ENCODE assay signal across 14 cellular contexts in genomic region chr3:29313981-29314726, GRCh38.
"Had no signal": no experiment of that assay in that cellular context is flagged by ENCODE, and none has a peak within 500 bp of the region (broad histone marks: within the 10 kb centered on the region; RNA-seq: fewer than 3 reads in every experiment).

No MANE protein-coding gene starts in this region.

- H3K9me3 Mint-ChIP-seq: activated CD4-positive, alpha-beta T cell treated with anti-CD3 and anti-CD28 coated beads, Interleukin-2, amount 10 ng/mL, durations not matched to agents 7 days and 5 days; activated naive CD4-positive, alpha-beta T cell treated with anti-CD3 and anti-CD28 coated beads for 36 hours; endodermal cell; neural crest cell; stimulated activated naive B cell treated with anti-CD40 and anti-IgM and Interleukin-4, amounts not matched to agents 10 μg/mL and 1 μg/mL and 100 μg/mL, for 72 hours had no signal

- H3K27ac ChIP-seq: body of pancreas, ovary had no signal

- H3K27ac Mint-ChIP-seq: activated CD4-positive, alpha-beta T cell treated with anti-CD3 and anti-CD28 coated beads, Interleukin-2, amount 10 ng/mL, durations not matched to agents 7 days and 5 days; activated naive CD4-positive, alpha-beta T cell treated with anti-CD3 and anti-CD28 coated beads for 36 hours; endodermal cell; memory B cell; stimulated activated naive B cell treated with anti-CD40 and anti-IgM and Interleukin-4, amounts not matched to agents 10 μg/mL and 1 μg/mL and 100 μg/mL, for 72 hours; T-helper 17 cell had no signal

- H3K36me3 ChIP-seq: ovary had no signal

- H3K27me3 Mint-ChIP-seq: activated CD4-positive, alpha-beta T cell treated with anti-CD3 and anti-CD28 coated beads, Interleukin-2, amount 10 ng/mL, durations not matched to agents 7 days and 5 days; central memory CD8-positive, alpha-beta T cell; memory B cell; stimulated activated naive B cell treated with anti-CD40 and anti-IgM and Interleukin-4, amounts not matched to agents 10 μg/mL and 1 μg/mL and 100 μg/mL, for 72 hours; T-helper 17 cell had no signal

- H3K4me3 Mint-ChIP-seq: activated CD4-positive, alpha-beta T cell treated with anti-CD3 and anti-CD28 coated beads, Interleukin-2, amount 10 ng/mL, durations not matched to agents 7 days and 5 days; activated naive CD4-positive, alpha-beta T cell treated with anti-CD3 and anti-CD28 coated beads for 36 hours; central memory CD8-positive, alpha-beta T cell; endodermal cell; memory B cell; neural crest cell; stimulated activated naive B cell treated with anti-CD40 and anti-IgM and Interleukin-4, amounts not matched to agents 10 μg/mL and 1 μg/mL and 100 μg/mL, for 72 hours; T-helper 17 cell had no signal

- H3K27me3 ChIP-seq: body of pancreas, ovary had no signal

- DNase-seq: activated CD4-positive, alpha-beta T cell treated with anti-CD3 and anti-CD28 coated beads, Interleukin-2, amount 10 ng/mL, durations not matched to agents 7 days and 5 days; activated CD4-positive, CD25-positive, alpha-beta regulatory T cell; activated CD8-positive, alpha-beta memory T cell treated with anti-CD3 and anti-CD28 coated beads for 24 hours; activated naive CD4-positive, alpha-beta T cell treated with anti-CD3 and anti-CD28 coated beads for 36 hours; body of pancreas; endodermal cell; ovary; retina; stimulated activated CD4-positive, alpha-beta T cell treated with anti-CD3 and anti-CD28 coated beads, Interleukin-2, amount 100 ng/mL, for 24 hours; stimulated activated naive B cell treated with anti-CD40 and anti-IgM and Interleukin-4, amounts not matched to agents 10 μg/mL and 1 μg/mL and 100 μg/mL, for 72 hours; T-helper 17 cell had no signal

- H3K4me1 Mint-ChIP-seq: activated CD4-positive, alpha-beta T cell treated with anti-CD3 and anti-CD28 coated beads, Interleukin-2, amount 10 ng/mL, durations not matched to agents 7 days and 5 days; central memory CD8-positive, alpha-beta T cell; endodermal cell; memory B cell; stimulated activated naive B cell treated with anti-CD40 and anti-IgM and Interleukin-4, amounts not matched to agents 10 μg/mL and 1 μg/mL and 100 μg/mL, for 72 hours; T-helper 17 cell had no signal

- ATAC-seq: body of pancreas; stimulated activated naive B cell treated with anti-CD40 and anti-IgM and Interleukin-4, amounts not matched to agents 10 μg/mL and 1 μg/mL and 100 μg/mL, for 72 hours; T-helper 17 cell had no signal

- H3K36me3 Mint-ChIP-seq: memory B cell; stimulated activated naive B cell treated with anti-CD40 and anti-IgM and Interleukin-4, amounts not matched to agents 10 μg/mL and 1 μg/mL and 100 μg/mL, for 72 hours had no signal

- H3K9me3 ChIP-seq: body of pancreas, ovary had no signal

- H3K4me3 ChIP-seq: body of pancreas, ovary had no signal
